In genomic region chr7:138257459-138258193, GRCh38 we compare ENCODE assay signal across 8 cellular contexts.
DNase-seq lines count a peak whose midpoint lies in the region; ATAC-seq, FAIRE-seq and TF ChIP-seq lines count a peak whose summit lies in the region.
"Had no signal": no experiment of that assay in that cellular context is flagged by ENCODE, and none has a peak within 500 bp of the region (broad histone marks: within the 10 kb centered on the region; RNA-seq: fewer than 3 reads in every experiment).

No MANE protein-coding gene starts in this region.

- no peak for TF ChIP-seq RAD21 in GM12878 (IDR thresholded peaks at IDR 0.05; ENCODE audit: insufficient read depth, low read depth, low read length)

- no peak overlapping the region for H3K27ac ChIP-seq in GM12878 (ENCODE audit: control insufficient read depth, insufficient read depth)
- peak overlapping the region in 1 of 2 donors; percentile 48 for H3K27ac ChIP-seq in testis

- TF ChIP-seq POLR2A in GM12878 (IDR thresholded peaks at IDR 0.05; ENCODE audit: low read depth, low read length) (no peak), testis (IDR thresholded peaks at IDR 0.05) (no peak)

- ATAC-seq in GM12878, result peak; percentile 16; the same call in 1 of the 3 replicates
- ATAC-seq in left lobe of liver, result peak; percentile 61

- H3K36me3 ChIP-seq in GM12878 (ENCODE audit: control insufficient read depth in 2 of 2, insufficient read depth in 2 of 2, low read length in 1 of 2) (no peaks in the 10 kb centered on the region), testis (ENCODE audit: low read depth, missing control alignments) (no peaks in the 10 kb centered on the region)

- SMC1A ChIA-PET in GM12878 (lab: Charles Lee; ENCODE audit: uncharacterized antibody, unreplicated experiment), result interaction anchor here (1.1 kb wide), 1 partner anchor 214 kb away, joined by 3 read pairs; no protein-coding TSS in a partner anchor

- no peak overlapping the region for H3K9ac ChIP-seq in GM12878 (ENCODE audit: control insufficient read depth, insufficient read depth, low read length)

- CTCF ChIA-PET in GM12878 (lab: Yijun Ruan, JAX), result interaction anchor here (0.6 kb wide), 1 partner anchor 130 kb away, joined by 3 read pairs; no protein-coding TSS in a partner anchor

- H4K20me1 ChIP-seq in GM12878 (ENCODE audit: control insufficient read depth, insufficient read depth), result no peaks in the 10 kb centered on the region

- no peak overlapping the region for H3K4me2 ChIP-seq in GM12878 (ENCODE audit: control insufficient read depth, insufficient read depth)

- DNase-seq in MV-4-11 (lab: John Stamatoyannopoulos, UW), result peak; percentile 89
- no peak for DNase-seq in GM12878 (ENCODE audit: low read depth, low spot score)
- no peak for DNase-seq in left lobe of liver (ENCODE audit: low spot score)
- DNase-seq in testis, result peak; percentile 60
- DNase-seq in activated T-cell treated with anti-CD3 and anti-CD28 coated beads, Interleukin-2, amount 50 U/mL, for 1 hour, result no peak
- no peak for DNase-seq in nucleus accumbens (lab: John Stamatoyannopoulos, UW)
- no peak for DNase-seq in NCI-H524 treated with DMSO at 0.1 percent for 48 hours (lab: John Stamatoyannopoulos, UW)
- DNase-seq: NCI-H2029 had no signal

- BruUV-seq in GM12878 (replicated peaks; lab: Mats Ljungman, UMichigan), result no TSS peak

- H3K27me3 ChIP-seq in GM12878 (replicated peaks in 1 of 2; ENCODE audit: control insufficient read depth in 2 of 2, insufficient read depth in 2 of 2, low read length in 1 of 2) (no peaks in the 10 kb centered on the region), testis (no peaks in the 10 kb centered on the region)

- intact Hi-C loops in GM12878 (cut with micrococcal nuclease; ENCODE audit: unreplicated experiment) (no loop called here), testis (cut with DNase I; ENCODE audit: low total_unique reads) (no loop called here)

- no peak overlapping the region for H2AFZ ChIP-seq in GM12878 (ENCODE audit: control insufficient read depth, low read depth, low read length)

- TF ChIP-seq CTCF in GM12878 (IDR thresholded peaks at IDR 0.05 in 2 of 3, conservative IDR thresholded peaks at IDR 0.05 in 1 of 3; ENCODE audit: control insufficient read depth in 2 of 3, extremely low read depth in 1 of 3, insufficient read depth in 1 of 3, low read depth in 3 of 3, low read length in 3 of 3), result no peak
- TF ChIP-seq CTCF in testis (IDR thresholded peaks at IDR 0.05), result no peak

- H3K4me3 ChIP-seq in GM12878 (no peak overlapping the region), testis (no peak overlapping the region)

- no peaks in the 10 kb centered on the region for H3K79me2 ChIP-seq in GM12878 (ENCODE audit: control insufficient read depth, insufficient read depth, low read length)

- POLR2A ChIA-PET in GM12878 (lab: Charles Lee), result no interaction called here

- FAIRE-seq in GM12878 (lab: Jason Lieb, UNC), result no peak

- in situ Hi-C loops in GM12878 (cut with MboI), result no loop called here

- RAD21 ChIA-PET in GM12878 (lab: Charles Lee; ENCODE audit: unreplicated experiment), result no interaction called here

- TF ChIP-seq EP300 in GM12878 (IDR thresholded peaks at IDR 0.05; ENCODE audit: borderline replicate concordance in 1 of 2, control insufficient read depth in 1 of 2, low read depth in 2 of 2, low read length in 2 of 2), result no peak

- H3K9me3 ChIP-seq in GM12878 (replicated peaks; ENCODE audit: control insufficient read depth, insufficient read depth, low read length) (no peaks in the 10 kb centered on the region), testis (no peaks in the 10 kb centered on the region)

- H3K4me1 ChIP-seq in GM12878 (ENCODE audit: control insufficient read depth, insufficient read depth, low read length), result no peaks in the 10 kb centered on the region
- H3K4me1 ChIP-seq in testis, result no peaks in the 10 kb centered on the region

- WGBS in GM12878 (ENCODE audit: insufficient coverage, insufficient replicate concordance, low lambda C conversion rate, missing lambda C conversion rate), result 42% methylated on average over 10 of the region's 10 CpGs
- 25 to 51% methylated on average over 10 of the region's 10 CpGs for WGBS in testis, 2 donors

TF ChIP-seq in GM12878, 131 proteins besides CTCF, POLR2A, EP300 and RAD21:
- TF ChIP-seq MLLT1 (IDR thresholded peaks at IDR 0.05), result no peak
- TF ChIP-seq IRF3 (IDR thresholded peaks at IDR 0.05), result no peak
- TF ChIP-seq PAX8 (IDR thresholded peaks at IDR 0.05), result no peak
- no peak for TF ChIP-seq KDM1A (IDR thresholded peaks at IDR 0.05; ENCODE audit: borderline replicate concordance)
- TF ChIP-seq IRF5 (IDR thresholded peaks at IDR 0.05; ENCODE audit: borderline replicate concordance), result no peak

Comparison
In these comparisons a context has a peak if more than half of its experiments do, and no peak if none do; other contexts are left out.
1. DNase-seq: peak in MV-4-11 (single experiment) and testis (single experiment); none in GM12878 (single experiment), left lobe of liver (single experiment), activated T-cell treated with anti-CD3 and anti-CD28 coated beads, Interleukin-2, amount 50 U/mL, for 1 hour (single experiment), nucleus accumbens (0 of 56) and NCI-H524 treated with DMSO at 0.1 percent for 48 hours (single experiment).